ENCODE assay signal across 1 cellular context in genomic region chr14:31420319-31421081, GRCh38.
TF ChIP-seq lines count a peak whose summit lies in the region.

Gene HEATR5A (minus strand): TSS chr14:31420550. CDS start chr14:31402975, 17,575 bp downstream.

TF ChIP-seq in K562, 482 proteins besides CTCF, POLR2A, EP300 and RAD21 (continued from another document and continues in another):
- TF ChIP-seq CHD7 (IDR thresholded peaks at IDR 0.05; ENCODE audit: low read depth, low read length) (no peak), ZNF184 (CRISPR knock-in tag; IDR thresholded peaks at IDR 0.05) (no peak), ZNF165 (CRISPR knock-in tag; IDR thresholded peaks at IDR 0.05; ENCODE audit: borderline replicate concordance) (no peak), SMAD1 (IDR thresholded peaks at IDR 0.05; ENCODE audit: low read depth, low read length, partially characterized antibody) (peak; percentile 3), AFF1 (IDR thresholded peaks at IDR 0.05; ENCODE audit: low read depth in 1 of 2, partially characterized antibody in 2 of 2) (peak in 1 of 2 experiments; percentile 48), COPS2 (conservative IDR thresholded peaks at IDR 0.05) (no peak), REST (CRISPR knock-in tag; IDR thresholded peaks at IDR 0.05; ENCODE audit: low read depth) (0 out of 2 replicates have a peak, but pooled peaks have one; percentile 56), RCOR1 (IDR thresholded peaks at IDR 0.05; ENCODE audit: borderline replicate concordance in 1 of 2, low read depth in 2 of 2, low read length in 2 of 2) (peak in 1 of 2 experiments; percentile 54; a peak in 2 of 4 replicates), ZNF121 (CRISPR knock-in tag; conservative IDR thresholded peaks at IDR 0.05) (0 out of 2 replicates have a peak, but pooled peaks have one; percentile 20), PHF20 (IDR thresholded peaks at IDR 0.05; ENCODE audit: partially characterized antibody) (peak; percentile 10), RBM17 (IDR thresholded peaks at IDR 0.05; ENCODE audit: borderline replicate concordance, low read depth, low read length) (no peak), PHB (CRISPR knock-in tag; IDR thresholded peaks at IDR 0.05) (no peak), CCNT2 (IDR thresholded peaks at IDR 0.05; ENCODE audit: borderline replicate concordance, extremely low read depth, insufficient read length, low read depth, low read length) (peak; percentile 89), SMC3 (conservative IDR thresholded peaks at IDR 0.05; ENCODE audit: insufficient read depth, low read depth, low read length) (no peak), PATZ1 (CRISPR knock-in tag; IDR thresholded peaks at IDR 0.05; ENCODE audit: borderline replicate concordance) (no peak), NFIC (IDR thresholded peaks at IDR 0.05) (0 out of 2 replicates have a peak, but pooled peaks have one; percentile 3), GTF2E2 (tag; IDR thresholded peaks at IDR 0.05) (peak; percentile 73; the same call in 1 of the 2 replicates), HNRNPH1 (optimal IDR thresholded peaks at IDR 0.05; ENCODE audit: low read depth, low read length) (no peak), ZBTB17 (CRISPR knock-in tag; IDR thresholded peaks at IDR 0.05) (peak; percentile 100), ZNF740 (CRISPR knock-in tag; IDR thresholded peaks at IDR 0.05) (no peak), ZNF740 (tag; IDR thresholded peaks at IDR 0.05) (no peak), ZNF584 (CRISPR knock-in tag; IDR thresholded peaks at IDR 0.05; ENCODE audit: low read depth) (0 out of 2 replicates have a peak, but pooled peaks have one; percentile 14), POLR3G (IDR thresholded peaks at IDR 0.05; ENCODE audit: extremely low read depth, insufficient read length, insufficient replicate concordance) (no peak), ZBTB8A (IDR thresholded peaks at IDR 0.05; ENCODE audit: partially characterized antibody) (no peak), MEF2A (IDR thresholded peaks at IDR 0.05; ENCODE audit: control insufficient read depth, low read depth, low read length) (0 out of 2 replicates have a peak, but pooled peaks have one; percentile 58), KHSRP (IDR thresholded peaks at IDR 0.05) (no peak), LCOR (CRISPR knock-in tag; IDR thresholded peaks at IDR 0.05) (peak; percentile 74; the same call in 1 of the 2 replicates), MTA3 (IDR thresholded peaks at IDR 0.05; ENCODE audit: borderline replicate concordance) (peak; percentile 54; the same call in 1 of the 2 replicates), DIDO1 (tag; IDR thresholded peaks at IDR 0.05; ENCODE audit: low read depth) (peak; percentile 49; the same call in 1 of the 2 replicates), PTTG1 (tag; IDR thresholded peaks at IDR 0.05; ENCODE audit: low read depth) (no peak), SOX6 (IDR thresholded peaks at IDR 0.05) (no peak)
